ENCODE assay signal across 3 cellular contexts in the genomic region with DNA sequence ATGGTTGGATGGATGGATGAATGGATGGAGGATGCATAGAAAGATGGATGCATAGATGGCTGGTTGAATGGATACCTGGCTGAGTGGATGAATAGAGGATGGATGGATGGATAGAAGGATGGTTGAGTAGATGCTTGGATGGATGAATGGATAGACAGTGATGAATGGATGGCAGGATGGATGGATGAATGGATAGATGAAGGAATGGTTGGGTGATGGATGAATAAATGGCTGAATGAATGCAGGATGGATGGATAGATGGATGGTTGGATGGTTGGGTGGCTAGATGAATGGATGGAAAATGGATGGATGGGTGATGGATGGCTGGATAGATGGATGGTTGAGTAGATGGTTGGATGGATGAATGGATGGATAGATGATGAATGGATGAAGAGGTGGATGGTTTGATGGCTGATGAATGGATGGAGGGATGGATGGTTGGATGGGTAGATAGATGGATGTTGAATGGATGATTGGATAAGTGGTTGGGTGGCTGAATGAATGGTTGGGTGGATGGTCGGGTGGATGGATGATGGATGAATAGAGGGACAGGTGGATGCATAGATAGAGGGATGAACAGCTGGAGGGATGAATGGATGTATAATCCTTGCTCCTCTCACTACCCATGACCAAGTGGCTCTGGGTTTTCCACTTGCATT.
A peak's percentile ranks its signal among the peaks of the same experiment; 100 is the strongest.
TF ChIP-seq lines count a peak whose summit lies in the region.

No MANE protein-coding gene starts in this region.

TF ChIP-seq in A549, 52 proteins besides CTCF, POLR2A, EP300 and RAD21:
- TF ChIP-seq EHMT2 (IDR thresholded peaks at IDR 0.05; ENCODE audit: low read depth): peak; percentile 55
- TF ChIP-seq TFCP2L1 (CRISPR knock-in tag; IDR thresholded peaks at IDR 0.05): no peak
- TF ChIP-seq TP53 (CRISPR knock-in tag; IDR thresholded peaks at IDR 0.05): no peak
- no peak for TF ChIP-seq MYC (IDR thresholded peaks at IDR 0.05; ENCODE audit: borderline replicate concordance, low read length)
- TF ChIP-seq KDM1A (IDR thresholded peaks at IDR 0.05; ENCODE audit: low read depth): no peak

TF ChIP-seq in IMR-90, 13 proteins besides CTCF, POLR2A, EP300 and RAD21:
- TF ChIP-seq RFX5 (IDR thresholded peaks at IDR 0.05; ENCODE audit: low read depth, low read length) (no peak), RCOR1 (IDR thresholded peaks at IDR 0.05; ENCODE audit: insufficient replicate concordance, low read length) (no peak), MXI1 (IDR thresholded peaks at IDR 0.05; ENCODE audit: borderline replicate concordance, low read depth, low read length) (no peak), BHLHE40 (IDR thresholded peaks at IDR 0.05; ENCODE audit: low read depth, low read length) (no peak), FOS (IDR thresholded peaks at IDR 0.05; ENCODE audit: low read depth, low read length) (no peak), SMC3 (IDR thresholded peaks at IDR 0.05; ENCODE audit: low read depth, low read length) (no peak), CEBPB (IDR thresholded peaks at IDR 0.05; ENCODE audit: low read depth, low read length) (no peak), NFE2L2 (IDR thresholded peaks at IDR 0.05; ENCODE audit: low read depth, low read length) (no peak)
- TF ChIP-seq, protein P1, sequence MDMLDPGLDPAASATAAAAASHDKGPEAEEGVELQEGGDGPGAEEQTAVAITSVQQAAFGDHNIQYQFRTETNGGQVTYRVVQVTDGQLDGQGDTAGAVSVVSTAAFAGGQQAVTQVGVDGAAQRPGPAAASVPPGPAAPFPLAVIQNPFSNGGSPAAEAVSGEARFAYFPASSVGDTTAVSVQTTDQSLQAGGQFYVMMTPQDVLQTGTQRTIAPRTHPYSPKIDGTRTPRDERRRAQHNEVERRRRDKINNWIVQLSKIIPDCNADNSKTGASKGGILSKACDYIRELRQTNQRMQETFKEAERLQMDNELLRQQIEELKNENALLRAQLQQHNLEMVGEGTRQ (IDR thresholded peaks at IDR 0.05; ENCODE audit: low read depth, low read length): no peak
- TF ChIP-seq, protein P2, sequence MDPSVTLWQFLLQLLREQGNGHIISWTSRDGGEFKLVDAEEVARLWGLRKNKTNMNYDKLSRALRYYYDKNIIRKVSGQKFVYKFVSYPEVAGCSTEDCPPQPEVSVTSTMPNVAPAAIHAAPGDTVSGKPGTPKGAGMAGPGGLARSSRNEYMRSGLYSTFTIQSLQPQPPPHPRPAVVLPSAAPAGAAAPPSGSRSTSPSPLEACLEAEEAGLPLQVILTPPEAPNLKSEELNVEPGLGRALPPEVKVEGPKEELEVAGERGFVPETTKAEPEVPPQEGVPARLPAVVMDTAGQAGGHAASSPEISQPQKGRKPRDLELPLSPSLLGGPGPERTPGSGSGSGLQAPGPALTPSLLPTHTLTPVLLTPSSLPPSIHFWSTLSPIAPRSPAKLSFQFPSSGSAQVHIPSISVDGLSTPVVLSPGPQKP (IDR thresholded peaks at IDR 0.05; ENCODE audit: borderline replicate concordance, low read depth, low read length): no peak
TF ChIP-seq in IMR-90: peak in this region for 0.

TF ChIP-seq in H1, 55 proteins besides CTCF, POLR2A, EP300 and RAD21:
- TF ChIP-seq SUZ12 (IDR thresholded peaks at IDR 0.05; ENCODE audit: low read length) (no peak), RNF2 (IDR thresholded peaks at IDR 0.05; ENCODE audit: borderline replicate concordance, low read depth, low read length, missing control alignments, poor library complexity, severe bottlenecking) (no peak), POLR2AphosphoS5 (IDR thresholded peaks at IDR 0.05; ENCODE audit: low read depth, low read length) (no peak), TAF1 (IDR thresholded peaks at IDR 0.05; ENCODE audit: low read depth, low read length) (no peak)
- TF ChIP-seq, protein P3, sequence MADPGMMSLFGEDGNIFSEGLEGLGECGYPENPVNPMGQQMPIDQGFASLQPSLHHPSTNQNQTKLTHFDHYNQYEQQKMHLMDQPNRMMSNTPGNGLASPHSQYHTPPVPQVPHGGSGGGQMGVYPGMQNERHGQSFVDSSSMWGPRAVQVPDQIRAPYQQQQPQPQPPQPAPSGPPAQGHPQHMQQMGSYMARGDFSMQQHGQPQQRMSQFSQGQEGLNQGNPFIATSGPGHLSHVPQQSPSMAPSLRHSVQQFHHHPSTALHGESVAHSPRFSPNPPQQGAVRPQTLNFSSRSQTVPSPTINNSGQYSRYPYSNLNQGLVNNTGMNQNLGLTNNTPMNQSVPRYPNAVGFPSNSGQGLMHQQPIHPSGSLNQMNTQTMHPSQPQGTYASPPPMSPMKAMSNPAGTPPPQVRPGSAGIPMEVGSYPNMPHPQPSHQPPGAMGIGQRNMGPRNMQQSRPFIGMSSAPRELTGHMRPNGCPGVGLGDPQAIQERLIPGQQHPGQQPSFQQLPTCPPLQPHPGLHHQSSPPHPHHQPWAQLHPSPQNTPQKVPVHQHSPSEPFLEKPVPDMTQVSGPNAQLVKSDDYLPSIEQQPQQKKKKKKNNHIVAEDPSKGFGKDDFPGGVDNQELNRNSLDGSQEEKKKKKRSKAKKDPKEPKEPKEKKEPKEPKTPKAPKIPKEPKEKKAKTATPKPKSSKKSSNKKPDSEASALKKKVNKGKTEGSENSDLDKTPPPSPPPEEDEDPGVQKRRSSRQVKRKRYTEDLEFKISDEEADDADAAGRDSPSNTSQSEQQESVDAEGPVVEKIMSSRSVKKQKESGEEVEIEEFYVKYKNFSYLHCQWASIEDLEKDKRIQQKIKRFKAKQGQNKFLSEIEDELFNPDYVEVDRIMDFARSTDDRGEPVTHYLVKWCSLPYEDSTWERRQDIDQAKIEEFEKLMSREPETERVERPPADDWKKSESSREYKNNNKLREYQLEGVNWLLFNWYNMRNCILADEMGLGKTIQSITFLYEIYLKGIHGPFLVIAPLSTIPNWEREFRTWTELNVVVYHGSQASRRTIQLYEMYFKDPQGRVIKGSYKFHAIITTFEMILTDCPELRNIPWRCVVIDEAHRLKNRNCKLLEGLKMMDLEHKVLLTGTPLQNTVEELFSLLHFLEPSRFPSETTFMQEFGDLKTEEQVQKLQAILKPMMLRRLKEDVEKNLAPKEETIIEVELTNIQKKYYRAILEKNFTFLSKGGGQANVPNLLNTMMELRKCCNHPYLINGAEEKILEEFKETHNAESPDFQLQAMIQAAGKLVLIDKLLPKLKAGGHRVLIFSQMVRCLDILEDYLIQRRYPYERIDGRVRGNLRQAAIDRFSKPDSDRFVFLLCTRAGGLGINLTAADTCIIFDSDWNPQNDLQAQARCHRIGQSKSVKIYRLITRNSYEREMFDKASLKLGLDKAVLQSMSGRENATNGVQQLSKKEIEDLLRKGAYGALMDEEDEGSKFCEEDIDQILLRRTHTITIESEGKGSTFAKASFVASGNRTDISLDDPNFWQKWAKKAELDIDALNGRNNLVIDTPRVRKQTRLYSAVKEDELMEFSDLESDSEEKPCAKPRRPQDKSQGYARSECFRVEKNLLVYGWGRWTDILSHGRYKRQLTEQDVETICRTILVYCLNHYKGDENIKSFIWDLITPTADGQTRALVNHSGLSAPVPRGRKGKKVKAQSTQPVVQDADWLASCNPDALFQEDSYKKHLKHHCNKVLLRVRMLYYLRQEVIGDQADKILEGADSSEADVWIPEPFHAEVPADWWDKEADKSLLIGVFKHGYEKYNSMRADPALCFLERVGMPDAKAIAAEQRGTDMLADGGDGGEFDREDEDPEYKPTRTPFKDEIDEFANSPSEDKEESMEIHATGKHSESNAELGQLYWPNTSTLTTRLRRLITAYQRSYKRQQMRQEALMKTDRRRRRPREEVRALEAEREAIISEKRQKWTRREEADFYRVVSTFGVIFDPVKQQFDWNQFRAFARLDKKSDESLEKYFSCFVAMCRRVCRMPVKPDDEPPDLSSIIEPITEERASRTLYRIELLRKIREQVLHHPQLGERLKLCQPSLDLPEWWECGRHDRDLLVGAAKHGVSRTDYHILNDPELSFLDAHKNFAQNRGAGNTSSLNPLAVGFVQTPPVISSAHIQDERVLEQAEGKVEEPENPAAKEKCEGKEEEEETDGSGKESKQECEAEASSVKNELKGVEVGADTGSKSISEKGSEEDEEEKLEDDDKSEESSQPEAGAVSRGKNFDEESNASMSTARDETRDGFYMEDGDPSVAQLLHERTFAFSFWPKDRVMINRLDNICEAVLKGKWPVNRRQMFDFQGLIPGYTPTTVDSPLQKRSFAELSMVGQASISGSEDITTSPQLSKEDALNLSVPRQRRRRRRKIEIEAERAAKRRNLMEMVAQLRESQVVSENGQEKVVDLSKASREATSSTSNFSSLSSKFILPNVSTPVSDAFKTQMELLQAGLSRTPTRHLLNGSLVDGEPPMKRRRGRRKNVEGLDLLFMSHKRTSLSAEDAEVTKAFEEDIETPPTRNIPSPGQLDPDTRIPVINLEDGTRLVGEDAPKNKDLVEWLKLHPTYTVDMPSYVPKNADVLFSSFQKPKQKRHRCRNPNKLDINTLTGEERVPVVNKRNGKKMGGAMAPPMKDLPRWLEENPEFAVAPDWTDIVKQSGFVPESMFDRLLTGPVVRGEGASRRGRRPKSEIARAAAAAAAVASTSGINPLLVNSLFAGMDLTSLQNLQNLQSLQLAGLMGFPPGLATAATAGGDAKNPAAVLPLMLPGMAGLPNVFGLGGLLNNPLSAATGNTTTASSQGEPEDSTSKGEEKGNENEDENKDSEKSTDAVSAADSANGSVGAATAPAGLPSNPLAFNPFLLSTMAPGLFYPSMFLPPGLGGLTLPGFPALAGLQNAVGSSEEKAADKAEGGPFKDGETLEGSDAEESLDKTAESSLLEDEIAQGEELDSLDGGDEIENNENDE (IDR thresholded peaks at IDR 0.05; ENCODE audit: insufficient replicate concordance, low read length): no peak
